Comparison of ENCODE assay signal across 10 cellular contexts in the genomic region with DNA sequence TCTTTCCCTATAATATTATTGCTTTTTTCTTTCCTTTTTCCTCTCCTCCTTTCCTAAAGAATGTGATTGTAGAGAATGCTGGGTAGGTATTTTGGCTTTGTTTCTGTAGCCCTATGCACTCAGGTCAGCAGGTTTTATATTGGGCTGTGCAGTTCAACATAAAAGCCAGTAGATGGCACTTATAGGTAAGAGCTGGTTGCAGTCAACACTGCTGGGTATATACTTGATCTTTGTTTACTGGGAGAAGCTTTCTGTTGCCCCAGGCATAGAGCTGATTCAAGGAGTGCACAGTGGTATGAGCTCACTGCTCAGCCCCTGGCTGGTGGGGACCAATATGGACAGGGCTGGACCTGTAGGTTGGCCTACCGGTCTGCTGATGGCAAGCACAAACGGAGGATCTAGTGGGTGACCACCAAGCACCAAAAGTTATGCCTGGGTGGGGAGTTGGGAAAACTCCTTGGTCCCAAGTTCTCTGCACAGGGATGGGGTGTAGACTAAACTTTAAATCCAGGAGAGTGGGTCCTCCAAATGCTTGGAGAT.
DNase-seq lines count a peak whose midpoint lies in the region; ATAC-seq, FAIRE-seq and TF ChIP-seq lines count a peak whose summit lies in the region.
"Had no signal": no experiment of that assay in that cellular context is flagged by ENCODE, and none has a peak within 500 bp of the region (broad histone marks: within the 10 kb centered on the region; RNA-seq: fewer than 3 reads in every experiment).

No MANE protein-coding gene starts in this region.

- no peak for FAIRE-seq in D721Med (lab: Jason Lieb, UNC)

- DNase-seq in SKM-1 treated with dmso at 0.1 percent for 144 hours (lab: John Stamatoyannopoulos, UW; ENCODE audit: unreplicated experiment) (peak; percentile 13), SKM-1 (lab: John Stamatoyannopoulos, UW; ENCODE audit: unreplicated experiment) (no peak), NT2/D1 (ENCODE audit: low read depth, low spot score) (peak; percentile 6), epithelial cell of proximal tubule (ENCODE audit: low read depth) (no peak), retinal pigment epithelial cell (ENCODE audit: low read depth) (no peak), D721Med (ENCODE audit: insufficient read length, low spot score) (no peak), NCI-H1417 (lab: John Stamatoyannopoulos, UW) (no peak)
- DNase-seq: activated naive CD4-positive, alpha-beta T cell treated with anti-CD3 and anti-CD28 coated beads, Interleukin-2, amount 10 ng/mL, durations not matched to agents 7 days and 5 days; NCI-H2227 treated with DMSO at 0.1 percent for 48 hours had no signal

- no peaks in the 10 kb centered on the region for H3K27me3 ChIP-seq in NT2/D1 (ENCODE audit: insufficient read depth, insufficient read length)

- no peak overlapping the region for H3K4me3 ChIP-seq in NT2/D1 (ENCODE audit: insufficient read length, low read depth)
- no peak overlapping the region for H3K4me3 ChIP-seq in epithelial cell of proximal tubule (ENCODE audit: low read depth, low read length)
- no peak overlapping the region for H3K4me3 ChIP-seq in retinal pigment epithelial cell (ENCODE audit: low read length)

- ATAC-seq in HG02610 (IDR thresholded peaks at IDR 0.05; ENCODE audit: unreplicated experiment): no peak

- TF ChIP-seq CTCF in epithelial cell of proximal tubule (conservative IDR thresholded peaks at IDR 0.05; ENCODE audit: low read depth, low read length) (peak; percentile 27), retinal pigment epithelial cell (conservative IDR thresholded peaks at IDR 0.05; ENCODE audit: low read depth, low read length) (peak; percentile 20), D721Med (IDR thresholded peaks at IDR 0.05; ENCODE audit: insufficient read depth, missing control alignments) (no peak)

- H3K9ac ChIP-seq in NT2/D1 (ENCODE audit: insufficient read length, low read depth): no peak overlapping the region

- peaks cover 31% of the 10 kb centered on the region for H3K9me3 ChIP-seq in NT2/D1 (ENCODE audit: insufficient read depth, low read length)

- H3K36me3 ChIP-seq in NT2/D1 (ENCODE audit: insufficient read depth, insufficient read length, low read length): no peaks in the 10 kb centered on the region

- H3K4me1 ChIP-seq in NT2/D1 (ENCODE audit: insufficient read depth, insufficient read length): no peaks in the 10 kb centered on the region

Comparison
In these comparisons a context has a peak if more than half of its experiments do, and no peak if none do; other contexts are left out.
1. DNase-seq: peak in SKM-1 treated with dmso at 0.1 percent for 144 hours (single experiment) and NT2/D1 (single experiment); none in SKM-1 (single experiment), epithelial cell of proximal tubule (single experiment), retinal pigment epithelial cell (single experiment), D721Med (single experiment) and NCI-H1417 (0 of 3).